11 cellular contexts compared by ENCODE assay signal in genomic region chr11:44573333-44573732, GRCh38. TPM values are rescaled to one million over a fixed set of nuclear protein-coding genes. Genes with fewer than 3 reads are reported as not detected.
DNase-seq lines count a peak whose midpoint lies in the region; ATAC-seq and TF ChIP-seq lines count a peak whose summit lies in the region.
"Had no signal": no experiment of that assay in that cellular context is flagged by ENCODE, and none has a peak within 500 bp of the region (broad histone marks: within the 10 kb centered on the region; RNA-seq: fewer than 3 reads in every experiment).

No MANE protein-coding gene starts in this region.

- no peaks in the 10 kb centered on the region for H3K27me3 ChIP-seq in PC-9 (ENCODE audit: insufficient read depth, low read depth)

- peak overlapping the region; percentile 89 for H3K27ac ChIP-seq in PC-9

- peak overlapping the region; percentile 89 to 95 for H3K27ac Mint-ChIP-seq in effector memory CD8-positive, alpha-beta T cell
- H3K27ac Mint-ChIP-seq in stimulated activated memory B cell treated with anti-CD40 and anti-IgM and Interleukin-4, amounts not matched to agents 10 μg/mL and 1 μg/mL and 100 μg/mL, for 72 hours: peak overlapping the region; percentile 84

- no peaks in the 10 kb centered on the region for H4K20me1 ChIP-seq in PC-9 (ENCODE audit: insufficient read depth)

- no peak for TF ChIP-seq CTCF in PC-9 (conservative IDR thresholded peaks at IDR 0.05)

- no peaks in the 10 kb centered on the region for H3K9me3 ChIP-seq in PC-9 (ENCODE audit: insufficient read depth, low read depth)

- H3K4me1 ChIP-seq in PC-9 (replicated peaks; ENCODE audit: insufficient read depth): peaks cover 55% of the 10 kb centered on the region

- H3K4me2 ChIP-seq in PC-9: no peak overlapping the region

- no peaks in the 10 kb centered on the region for H3K9me3 Mint-ChIP-seq in effector memory CD8-positive, alpha-beta T cell
- H3K9me3 Mint-ChIP-seq in stimulated activated memory B cell treated with anti-CD40 and anti-IgM and Interleukin-4, amounts not matched to agents 10 μg/mL and 1 μg/mL and 100 μg/mL, for 72 hours: no peaks in the 10 kb centered on the region

- peaks cover 10% of the 10 kb centered on the region for H3K36me3 Mint-ChIP-seq in effector memory CD8-positive, alpha-beta T cell (ENCODE audit: insufficient read depth)
- peaks cover 67% of the 10 kb centered on the region for H3K36me3 Mint-ChIP-seq in stimulated activated memory B cell treated with anti-CD40 and anti-IgM and Interleukin-4, amounts not matched to agents 10 μg/mL and 1 μg/mL and 100 μg/mL, for 72 hours

- no peaks in the 10 kb centered on the region for H3K36me3 ChIP-seq in PC-9 (ENCODE audit: low read depth)

- no peak for ATAC-seq in effector memory CD8-positive, alpha-beta T cell (replicated peaks)
- no peak for ATAC-seq in stimulated activated memory B cell treated with anti-CD40 and anti-IgM and Interleukin-4, amounts not matched to agents 10 μg/mL and 1 μg/mL and 100 μg/mL, for 72 hours
- ATAC-seq: HepG2 had no signal

- POLR2A ChIA-PET in PC-9 (lab: Charles Lee; ENCODE audit: unreplicated experiment): interaction anchor here (0.6 kb wide), 1 partner anchor 1698 kb away, joined by 3 read pairs; no protein-coding TSS in a partner anchor

- CTCF ChIA-PET in PC-9 (lab: Charles Lee): no interaction called here

- no peak overlapping the region for H3K4me3 ChIP-seq in PC-9

- H3K79me2 ChIP-seq in PC-9 (ENCODE audit: low read depth): no peaks in the 10 kb centered on the region

- H3K27me3 Mint-ChIP-seq in effector memory CD8-positive, alpha-beta T cell: no peaks in the 10 kb centered on the region
- H3K27me3 Mint-ChIP-seq in stimulated activated memory B cell treated with anti-CD40 and anti-IgM and Interleukin-4, amounts not matched to agents 10 μg/mL and 1 μg/mL and 100 μg/mL, for 72 hours: no peaks in the 10 kb centered on the region

- H3K9me2 ChIP-seq in PC-9 (ENCODE audit: insufficient read depth): no peaks in the 10 kb centered on the region

- intact Hi-C loops in PC-9 (cut with micrococcal nuclease; ENCODE audit: unreplicated experiment): no loop called here

- peaks cover 56 to 67% of the 10 kb centered on the region in 2 donors for H3K4me1 Mint-ChIP-seq in effector memory CD8-positive, alpha-beta T cell (ENCODE audit: low read depth in 2 of 2)
- peaks cover 99% of the 10 kb centered on the region for H3K4me1 Mint-ChIP-seq in stimulated activated memory B cell treated with anti-CD40 and anti-IgM and Interleukin-4, amounts not matched to agents 10 μg/mL and 1 μg/mL and 100 μg/mL, for 72 hours

- H3F3A ChIP-seq in PC-9 (ENCODE audit: insufficient read depth, low read depth): peaks cover 13% of the 10 kb centered on the region

- peak overlapping the region; percentile 61 to 74 for H3K4me3 Mint-ChIP-seq in effector memory CD8-positive, alpha-beta T cell
- peak overlapping the region; percentile 36 for H3K4me3 Mint-ChIP-seq in stimulated activated memory B cell treated with anti-CD40 and anti-IgM and Interleukin-4, amounts not matched to agents 10 μg/mL and 1 μg/mL and 100 μg/mL, for 72 hours

- BruUV-seq in PC-9 (replicated peaks; lab: Mats Ljungman, UMichigan): no TSS peak

- H2AFZ ChIP-seq in PC-9: no peak overlapping the region

- peak; percentile 37 to 43 for DNase-seq in activated CD4-positive, alpha-beta T cell treated with anti-CD3 and anti-CD28 coated beads for 4 hours
- DNase-seq in activated CD4-positive, alpha-beta T cell treated with anti-CD3 and anti-CD28 coated beads for 1 hour: no peak
- no peak for DNase-seq in PC-9
- DNase-seq in effector memory CD8-positive, alpha-beta T cell: no peak
- no peak for DNase-seq in RKO (ENCODE audit: low spot score)
- no peak for DNase-seq in NCI-H748 (lab: John Stamatoyannopoulos, UW; ENCODE audit: unreplicated experiment)
- no peak for DNase-seq in NCI-H1417 (lab: John Stamatoyannopoulos, UW)
- DNase-seq: GOT3, kidney had no signal

RNA-seq across cellular contexts. Expression of gene CD82, which starts 7.9 kb away (rescaled TPM):
- 30.7 and 46.0 TPM in 2 replicates for total RNA-seq in PC-9 (2021)
- total RNA-seq: HepG2 had no signal

Comparison
In these comparisons a context has a peak if more than half of its experiments do, and no peak if none do; other contexts are left out.
1. DNase-seq: peak in activated CD4-positive, alpha-beta T cell treated with anti-CD3 and anti-CD28 coated beads for 4 hours (2 of 2); none in activated CD4-positive, alpha-beta T cell treated with anti-CD3 and anti-CD28 coated beads for 1 hour (single experiment), PC-9 (0 of 2), effector memory CD8-positive, alpha-beta T cell (0 of 3), RKO (single experiment), NCI-H748 (single experiment) and NCI-H1417 (0 of 3).